In the genomic region with DNA sequence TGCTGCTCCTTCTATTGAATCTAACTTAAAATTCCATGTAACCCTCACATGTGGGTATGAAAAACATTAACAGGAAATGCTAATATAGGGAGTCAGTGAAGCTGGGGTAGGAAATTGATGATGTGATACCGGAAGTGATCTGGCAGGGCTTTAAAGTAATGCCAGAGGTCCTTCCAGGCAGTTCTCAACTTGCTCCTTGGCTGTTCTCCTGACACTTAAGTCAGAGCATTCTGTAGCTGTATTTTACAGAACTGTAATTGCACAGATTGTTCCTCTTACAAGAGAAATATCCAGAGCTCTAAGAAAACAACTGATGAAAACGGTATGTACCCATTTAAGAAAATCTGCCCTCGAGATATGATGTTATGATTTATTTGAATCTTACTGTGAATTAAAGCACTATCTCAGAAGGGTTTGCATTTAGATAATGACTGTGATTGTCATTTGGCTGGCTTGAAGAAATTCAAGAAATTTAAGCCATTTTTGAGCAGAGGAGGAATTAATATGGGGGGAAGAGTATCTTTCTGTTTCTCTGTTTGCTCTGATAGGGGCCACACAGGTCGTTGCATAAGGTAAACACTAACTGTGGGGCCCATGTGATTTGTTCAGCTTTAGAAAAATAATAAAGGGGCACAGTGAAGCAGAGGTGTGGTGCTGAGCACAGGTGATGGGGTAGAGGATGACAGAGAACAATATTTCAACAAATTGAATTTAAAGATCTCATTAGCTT, we compare ENCODE assay signal across 8 cellular contexts.
DNase-seq lines count a peak whose midpoint lies in the region; ATAC-seq, FAIRE-seq and TF ChIP-seq lines count a peak whose summit lies in the region.
"Had no signal": no experiment of that assay in that cellular context is flagged by ENCODE, and none has a peak within 500 bp of the region (broad histone marks: within the 10 kb centered on the region; RNA-seq: fewer than 3 reads in every experiment).

No MANE protein-coding gene starts in this region.

- TF ChIP-seq CTCF in bronchial epithelial cell (IDR thresholded peaks at IDR 0.05; ENCODE audit: insufficient read depth, low read length, severe bottlenecking) (no peak), upper lobe of right lung (IDR thresholded peaks at IDR 0.05) (no peak)

- no peaks in the 10 kb centered on the region for H3K36me3 Mint-ChIP-seq in activated naive CD8-positive, alpha-beta T cell treated with anti-CD3 and anti-CD28 coated beads, Interleukin-2, amount 50 U/mL, for 24 hours (ENCODE audit: low read depth)

- peaks cover 3% of the 10 kb centered on the region for H3K9me3 Mint-ChIP-seq in activated naive CD8-positive, alpha-beta T cell treated with anti-CD3 and anti-CD28 coated beads, Interleukin-2, amount 50 U/mL, for 24 hours

- no peak overlapping the region for H3K27ac Mint-ChIP-seq in activated naive CD8-positive, alpha-beta T cell treated with anti-CD3 and anti-CD28 coated beads, Interleukin-2, amount 50 U/mL, for 24 hours

- no peak for FAIRE-seq in bronchial epithelial cell (lab: Jason Lieb, UNC)

- H3K27me3 ChIP-seq in bronchial epithelial cell (ENCODE audit: control insufficient read depth, insufficient read depth, low read length) (no peaks in the 10 kb centered on the region), upper lobe of right lung (no peaks in the 10 kb centered on the region)

- no peaks in the 10 kb centered on the region for H3K9me3 ChIP-seq in upper lobe of right lung

- H3K36me3 ChIP-seq in bronchial epithelial cell (ENCODE audit: control insufficient read depth, insufficient read depth, low read length) (no peaks in the 10 kb centered on the region), upper lobe of right lung (no peaks in the 10 kb centered on the region)

- H3K4me1 Mint-ChIP-seq in activated naive CD8-positive, alpha-beta T cell treated with anti-CD3 and anti-CD28 coated beads, Interleukin-2, amount 50 U/mL, for 24 hours, result peaks cover under 1% of the 10 kb centered on the region

- H3K4me3 ChIP-seq in bronchial epithelial cell (ENCODE audit: low read depth, low read length) (peak overlapping the region; percentile 16), upper lobe of right lung (no peak overlapping the region)

- peak; percentile 74 for ATAC-seq in upper lobe of right lung
- no peak for ATAC-seq in GM18873 (IDR thresholded peaks at IDR 0.05; ENCODE audit: low FRiP score, unreplicated experiment)
- no peak for ATAC-seq in activated naive CD8-positive, alpha-beta T cell treated with anti-CD3 and anti-CD28 coated beads, Interleukin-2, amount 50 U/mL, for 24 hours

- DNase-seq in LHCN-M2 (ENCODE audit: low read depth) (peak; percentile 71), bronchial epithelial cell (ENCODE audit: low read depth) (peak; percentile 96), iris pigment epithelial cell (ENCODE audit: low read depth) (peak; percentile 95), upper lobe of right lung (no peak)
- no peak for DNase-seq in activated CD4-positive, alpha-beta T cell treated with anti-CD3 and anti-CD28 coated beads, Interleukin-2, amount 50 U/mL, for 4 hours
- DNase-seq in activated naive CD8-positive, alpha-beta T cell treated with anti-CD3 and anti-CD28 coated beads, Interleukin-2, amount 50 U/mL, for 24 hours, result no peak
- DNase-seq: activated gamma-delta T cell had no signal

- peaks cover 28% of the 10 kb centered on the region for H3K4me1 ChIP-seq in upper lobe of right lung

- peak overlapping the region; percentile 78 for H3K27ac ChIP-seq in upper lobe of right lung

- no peak overlapping the region for H3K4me3 Mint-ChIP-seq in activated naive CD8-positive, alpha-beta T cell treated with anti-CD3 and anti-CD28 coated beads, Interleukin-2, amount 50 U/mL, for 24 hours

- H3K27me3 Mint-ChIP-seq in activated naive CD8-positive, alpha-beta T cell treated with anti-CD3 and anti-CD28 coated beads, Interleukin-2, amount 50 U/mL, for 24 hours, result peaks cover 21% of the 10 kb centered on the region

- intact Hi-C loops in upper lobe of right lung (cut with DNase I), result no loop called here

Comparison
In these comparisons a context has a peak if more than half of its experiments do, and no peak if none do; other contexts are left out.
1. DNase-seq: peak in LHCN-M2 (single experiment), bronchial epithelial cell (single experiment) and iris pigment epithelial cell (single experiment); none in upper lobe of right lung (single experiment), activated CD4-positive, alpha-beta T cell treated with anti-CD3 and anti-CD28 coated beads, Interleukin-2, amount 50 U/mL, for 4 hours (0 of 2) and activated naive CD8-positive, alpha-beta T cell treated with anti-CD3 and anti-CD28 coated beads, Interleukin-2, amount 50 U/mL, for 24 hours (single experiment).